8 cellular contexts compared by ENCODE assay signal in the genomic region with DNA sequence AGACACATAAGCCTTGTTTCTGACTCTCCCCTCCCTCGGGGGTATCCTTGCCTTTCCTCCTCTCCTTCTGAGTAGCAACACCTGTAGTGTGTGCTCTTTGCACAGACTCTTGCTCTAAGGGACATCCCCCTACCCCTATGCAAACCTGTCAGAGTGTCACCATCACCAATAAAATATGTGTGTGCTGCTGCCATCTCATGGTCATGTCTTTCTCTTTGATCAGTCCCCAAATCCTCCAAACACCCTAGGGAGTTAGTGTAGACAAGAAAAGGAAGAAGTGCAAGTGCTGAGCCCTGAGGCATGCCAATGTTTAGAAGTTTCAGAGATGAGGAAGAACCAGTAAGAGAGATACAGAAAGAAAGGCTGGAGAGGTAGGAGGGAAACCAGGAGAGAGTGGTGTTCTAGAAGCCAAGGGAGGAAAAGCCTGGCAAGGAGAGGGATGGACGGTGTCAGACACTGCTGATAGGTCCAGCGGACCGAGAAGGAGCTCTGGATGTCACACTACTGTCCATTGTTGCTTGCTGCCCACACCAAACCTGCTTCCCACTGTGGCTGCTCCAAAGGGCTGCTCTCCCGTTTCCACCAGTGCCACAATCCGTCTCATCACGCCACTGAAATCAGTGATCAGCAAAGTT. TPM values are rescaled to one million over a fixed set of nuclear protein-coding genes. Genes with fewer than 3 reads are reported as not detected.
DNase-seq lines count a peak whose midpoint lies in the region; ATAC-seq and TF ChIP-seq lines count a peak whose summit lies in the region.

No MANE protein-coding gene starts in this region.

- H3K36me3 ChIP-seq in PC-3 (ENCODE audit: low read depth, low read length) = peaks cover 8% of the 10 kb centered on the region

- no peaks in the 10 kb centered on the region for H3F3A ChIP-seq in PC-3 (ENCODE audit: low read length, unreplicated experiment)

- H4K20me1 ChIP-seq in PC-3 (ENCODE audit: low read length) = no peaks in the 10 kb centered on the region

- H3K9me3 ChIP-seq in PC-3 (ENCODE audit: low read length) = no peaks in the 10 kb centered on the region

- peak; percentile 33 for ATAC-seq in HG02798 (IDR thresholded peaks at IDR 0.05; ENCODE audit: poor library complexity, unreplicated experiment)
- peak; percentile 86 for ATAC-seq in PC-3
- ATAC-seq in GM18498 (IDR thresholded peaks at IDR 0.05; ENCODE audit: unreplicated experiment) = no peak

- CTCF ChIA-PET in PC-3 (lab: Charles Lee) = interaction anchor here (0.6 kb wide), 1 partner anchor 838 kb away, joined by 3 read pairs; no protein-coding TSS in a partner anchor

- intact Hi-C loops in PC-3 (cut with micrococcal nuclease) = loop anchor here (1.0 to 5.0 kb wide), 4 partner anchors 127 to 405 kb away; no protein-coding TSS in a partner anchor

- no peaks in the 10 kb centered on the region for H3K4me1 ChIP-seq in PC-3 (ENCODE audit: insufficient read depth, low read length)

- H3K79me2 ChIP-seq in PC-3 (ENCODE audit: low read length) = no peaks in the 10 kb centered on the region

- TF ChIP-seq CTCF in PC-3 (conservative IDR thresholded peaks at IDR 0.05; ENCODE audit: low read depth, low read length) = peak; percentile 78

- no TSS peak for BruUV-seq in PC-3 (replicated peaks; lab: Mats Ljungman, UMichigan)

- H3K27me3 ChIP-seq in PC-3 (ENCODE audit: low read length) = 0 out of 2 replicates have a peak, but pooled peaks cover 4% of the 10 kb centered on the region

- H3K4me3 ChIP-seq in PC-3 (ENCODE audit: low read length) = no peak overlapping the region

- H3K27ac ChIP-seq in PC-3 (ENCODE audit: low read length) = no peak overlapping the region

- no peaks in the 10 kb centered on the region for H3K9me2 ChIP-seq in PC-3 (replicated peaks; ENCODE audit: low read length)

- POLR2A ChIA-PET in PC-3 (lab: Charles Lee; ENCODE audit: unreplicated experiment) = interaction anchor here (0.6 kb wide), 1 partner anchor 362 kb away, joined by 4 read pairs; no protein-coding TSS in a partner anchor

- no peak overlapping the region for H2AFZ ChIP-seq in PC-3 (ENCODE audit: low read length)

- no peak overlapping the region for H3K9ac ChIP-seq in PC-3 (ENCODE audit: low read length)

- peak; percentile 17 for DNase-seq in NCI-H1092 treated with DMSO at 0.1 percent for 48 hours (lab: John Stamatoyannopoulos, UW)
- DNase-seq in NCI-H1092 (lab: John Stamatoyannopoulos, UW) = no peak
- peak; percentile 62 for DNase-seq in PC-3
- peak; percentile 12 for DNase-seq in hepatic stellate cell (ENCODE audit: low spot score)
- no peak for DNase-seq in activated gamma-delta T cell (lab: John Stamatoyannopoulos, UW)
- no peak for DNase-seq in SKM-1 treated with dmso at 0.1 percent for 144 hours (lab: John Stamatoyannopoulos, UW; ENCODE audit: unreplicated experiment)

- H3K4me2 ChIP-seq in PC-3 (ENCODE audit: low read length) = no peak overlapping the region

RNA-seq across cellular contexts. Expression of a gene that starts 16.4 kb away (rescaled TPM):
- total RNA-seq in PC-3 (2014; rRNA removed) = 35.4 and 44.0 TPM in 2 replicates

RNA-seq across cellular contexts. Expression of a gene that starts 16.5 kb away (rescaled TPM):
- total RNA-seq in PC-3 (2014; rRNA removed) = 26.6 and 27.0 TPM in 2 replicates

RNA-seq across cellular contexts. Expression of a gene that starts 22.6 kb away (rescaled TPM):
- total RNA-seq in PC-3 (2014; rRNA removed) = not detected in 2 replicates

Comparison
In these comparisons a context has a peak if more than half of its experiments do, and no peak if none do; other contexts are left out.
1. DNase-seq: peak in NCI-H1092 treated with DMSO at 0.1 percent for 48 hours (single experiment), PC-3 (single experiment) and hepatic stellate cell (single experiment); none in NCI-H1092 (single experiment), activated gamma-delta T cell (single experiment) and SKM-1 treated with dmso at 0.1 percent for 144 hours (single experiment).